ENCODE assay signal across 8 cellular contexts in genomic region chr19:10403137-10404021, GRCh38. TPM values are rescaled to one million over a fixed set of nuclear protein-coding genes. Genes with fewer than 3 reads are reported as not detected.
A peak's percentile ranks its signal among the peaks of the same experiment; 100 is the strongest.
DNase-seq lines count a peak whose midpoint lies in the region; FAIRE-seq and TF ChIP-seq lines count a peak whose summit lies in the region.

Gene CDC37, minus strand, starts transcription at chr19:10403542. Its CDS starts 63 bp downstream, at chr19:10403479.

- in situ Hi-C loops in SK-MEL-5 (cut with HindIII; ENCODE audit: low pct_unique_long_range_greater_than_20kb, low sequenced_read_pairs) = no loop called here

- POLR2A ChIA-PET in HEK293T (lab: Yijun Ruan, JAX) = interaction anchor here (0.5 to 2.8 kb wide), 6 partner anchors 14 to 144 kb away, joined by 3 to 17 read pairs (median 4); partner anchors contain the start of gene TYK2

- peak within 1 kb of the TSS; percentile 74 for H3K27ac ChIP-seq in substantia nigra (ENCODE audit: low read depth, low read length, poor library complexity, severe bottlenecking)

- DNase-seq in GF-D8 (lab: John Stamatoyannopoulos, UW) (peak; percentile 83), HEK293T (ENCODE audit: extremely low spot score) (peak; percentile 99), NAMALWA (ENCODE audit: low spot score) (peak; percentile 97), SK-MEL-5 (ENCODE audit: low read depth, low spot score) (peak; percentile 93), frontal cortex (ENCODE audit: low spot score in 2 of 2) (peak; percentile 100), non-pigmented ciliary epithelial cell (ENCODE audit: low read depth) (peak; percentile 81), substantia nigra (lab: John Stamatoyannopoulos, UW) (peak; percentile 67 to 98 (median 92))
- peak; percentile 99 for DNase-seq in activated naive CD4-positive, alpha-beta T cell treated with Interleukin-2 at 50 U/mL for 16 hours

- FAIRE-seq in frontal cortex (lab: Jason Lieb, UNC) = no peak

- CTCF ChIA-PET in HEK293T (lab: Yijun Ruan, JAX) = interaction anchor here (0.6 to 5.9 kb wide), 9 partner anchors 9 to 296 kb away, joined by 3 to 71 read pairs (median 4); partner anchors contain the start of gene TYK2

TF ChIP-seq in HEK293T, 16 proteins besides CTCF, POLR2A, EP300 and RAD21:
- TF ChIP-seq ELF4 (IDR thresholded peaks at IDR 0.05) (peak; percentile 52), CTBP1 (IDR thresholded peaks at IDR 0.05; ENCODE audit: borderline replicate concordance) (no peak), TARDBP (IDR thresholded peaks at IDR 0.05) (no peak), L3MBTL2 (conservative IDR thresholded peaks at IDR 0.05) (peak; percentile 26; the same call in 1 of the 2 replicates), ZNF384 (IDR thresholded peaks at IDR 0.05) (no peak), SUZ12 (IDR thresholded peaks at IDR 0.05) (no peak), PKNOX1 (IDR thresholded peaks at IDR 0.05) (no peak), FOXA1 (IDR thresholded peaks at IDR 0.05) (no peak), NFRKB (IDR thresholded peaks at IDR 0.05) (no peak)
TF ChIP-seq in HEK293T: peak in this region for 2.

RNA-seq across cellular contexts. Expression of gene CDC37, which starts in this region (rescaled TPM):
- total RNA-seq in SK-MEL-5 (2014; rRNA removed; shearing (Covaris generic)) = 225 and 232 TPM in 2 replicates
- polyA plus RNA-seq in SK-MEL-5 (2015; cell fraction: cytosol; rRNA removed) = 251 and 277 TPM in 2 replicates
- 905 and 990 TPM in 2 replicates for polyA plus RNA-seq in SK-MEL-5 (2015; cell fraction: nucleus; rRNA removed)
- 44.0 TPM for total RNA-seq in frontal cortex

Comparison
In these comparisons a context has a peak if more than half of its experiments do, and no peak if none do; other contexts are left out.
1. Peak in every context shown above with its lines: DNase-seq and H3K27ac ChIP-seq.